30 cellular contexts compared by ENCODE assay signal in genomic region chr10:132243141-132243540, GRCh38. TPM values are rescaled to one million over a fixed set of nuclear protein-coding genes. Genes with fewer than 3 reads are reported as not detected.
"Had no signal": no experiment of that assay in that cellular context is flagged by ENCODE, and none has a peak within 500 bp of the region (broad histone marks: within the 10 kb centered on the region; RNA-seq: fewer than 3 reads in every experiment).

No MANE protein-coding gene starts in this region.

- H3K27me3 ChIP-seq: left lung, pancreas, right lobe of liver, stomach, testis, thyroid gland, transverse colon, upper lobe of left lung, vagina had no signal

- H3K9me3 Mint-ChIP-seq: naive B cell; natural killer cell; nephron progenitor cell; stimulated activated memory B cell treated with anti-CD40 and anti-IgM and Interleukin-4, amounts not matched to agents 10 μg/mL and 1 μg/mL and 100 μg/mL, for 72 hours had no signal

- H3K36me3 Mint-ChIP-seq: naive B cell; natural killer cell; stimulated activated memory B cell treated with anti-CD40 and anti-IgM and Interleukin-4, amounts not matched to agents 10 μg/mL and 1 μg/mL and 100 μg/mL, for 72 hours had no signal

- DNase-seq: hypothalamus; immature natural killer cell; kidney; left colon; left lung; lower lobe of right lung; mammary epithelial cell; mesenchymal stem cell; naive B cell; natural killer cell; nephron progenitor cell; nucleus accumbens; posterior cingulate gyrus; right lobe of liver; stimulated activated CD4-positive, alpha-beta T cell treated with anti-CD3 and anti-CD28 coated beads, Interleukin-1b, Interleukin-23, amount 100 ng/mL, for 48 hours; stimulated activated CD4-positive, alpha-beta T cell treated with anti-CD3 and anti-CD28 coated beads, Interleukin-2, amount 100 ng/mL, for 48 hours; stimulated activated CD4-positive, alpha-beta T cell treated with anti-CD3 and anti-CD28 coated beads, Interleukin-4, amount 100 ng/mL, for 4 hours; stimulated activated CD8-positive, alpha-beta memory T cell treated with anti-CD3 and anti-CD28 coated beads, Interleukin-4, amount 100 ng/mL, for 48 hours; stimulated activated naive CD8-positive, alpha-beta T cell treated with anti-CD3 and anti-CD28 coated beads, Interleukin-15, Interleukin-2, amounts not matched to agents 100 U/mL and 50 U/mL, for 24 hours; stomach; testis; thyroid gland; transverse colon had no signal

- H3K4me1 ChIP-seq: lower lobe of right lung, pancreas, prostate gland, right lobe of liver, testis, thyroid gland, transverse colon, upper lobe of left lung, vagina had no signal

- H3K4me3 Mint-ChIP-seq: immature natural killer cell; naive B cell; natural killer cell; nephron progenitor cell; stimulated activated memory B cell treated with anti-CD40 and anti-IgM and Interleukin-4, amounts not matched to agents 10 μg/mL and 1 μg/mL and 100 μg/mL, for 72 hours had no signal

- H3K27ac ChIP-seq: left lung, lower lobe of right lung, pancreas, prostate gland, right lobe of liver, stomach, testis, thyroid gland, transverse colon, upper lobe of left lung, vagina had no signal

- FAIRE-seq: islet of Langerhans, kidney, pancreas had no signal

- H3K4me1 Mint-ChIP-seq: naive B cell; stimulated activated memory B cell treated with anti-CD40 and anti-IgM and Interleukin-4, amounts not matched to agents 10 μg/mL and 1 μg/mL and 100 μg/mL, for 72 hours had no signal

- H3K27me3 Mint-ChIP-seq: naive B cell had no signal

- H3K9me3 ChIP-seq: left lung, lower lobe of right lung, pancreas, prostate gland, right lobe of liver, stomach, testis, thyroid gland, transverse colon, upper lobe of left lung, vagina had no signal

- H3K36me3 ChIP-seq: lower lobe of right lung, pancreas, prostate gland, right lobe of liver, stomach, thyroid gland, transverse colon, upper lobe of left lung, vagina had no signal

- H3K4me3 ChIP-seq: left lung, lower lobe of right lung, pancreas, prostate gland, right lobe of liver, smooth muscle cell, stomach, testis, thyroid gland, transverse colon, upper lobe of left lung, vagina had no signal

- H3K27ac Mint-ChIP-seq: immature natural killer cell; naive B cell; natural killer cell; nephron progenitor cell; stimulated activated memory B cell treated with anti-CD40 and anti-IgM and Interleukin-4, amounts not matched to agents 10 μg/mL and 1 μg/mL and 100 μg/mL, for 72 hours had no signal

- H3K4me2 ChIP-seq: smooth muscle cell had no signal

- ATAC-seq: left colon; left lung; lower lobe of right lung; natural killer cell; pancreas; right lobe of liver; stimulated activated naive CD8-positive, alpha-beta T cell treated with anti-CD3 and anti-CD28 coated beads, Interleukin-15, Interleukin-2, amounts not matched to agents 100 U/mL and 50 U/mL, for 24 hours had no signal

RNA-seq across cellular contexts. Expression of gene DPYSL4, which starts 56.4 kb away (rescaled TPM):
- polyA plus RNA-seq: immature natural killer cell had no signal
